ENCODE assay signal across 8 cellular contexts in the genomic region with DNA sequence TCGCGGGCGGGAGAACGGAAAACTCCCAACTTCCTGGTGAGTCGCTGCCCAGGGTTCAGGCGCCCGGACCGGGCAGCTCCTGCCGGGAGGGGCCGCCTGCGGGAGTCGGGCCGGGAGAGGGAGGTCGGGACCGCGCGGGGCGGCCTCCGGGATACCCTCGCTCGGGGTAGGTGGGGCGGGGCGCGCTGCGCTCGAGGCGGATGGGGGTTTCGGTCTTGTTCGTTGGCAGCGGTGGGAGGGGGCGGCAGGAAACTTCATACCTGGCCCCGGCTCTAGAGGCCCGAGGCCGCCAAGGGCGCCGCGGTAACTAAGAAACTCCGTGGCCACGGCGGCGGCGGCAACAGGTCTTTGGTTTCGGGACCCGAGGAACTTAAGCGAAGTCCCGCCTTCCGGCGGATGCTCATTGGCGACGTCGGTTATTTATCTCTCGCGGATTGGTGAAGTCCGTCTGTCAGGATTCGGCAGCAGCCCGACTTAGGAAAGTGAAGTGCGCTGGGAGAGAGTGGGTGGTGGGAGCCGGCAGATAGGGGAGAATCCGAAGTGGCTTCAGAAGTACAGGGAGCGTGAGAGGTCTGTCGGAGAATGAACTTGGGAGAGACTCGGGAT. TPM values are rescaled to one million over a fixed set of nuclear protein-coding genes. Genes with fewer than 3 reads are reported as not detected.
A peak's percentile ranks its signal among the peaks of the same experiment; 100 is the strongest.
DNase-seq lines count a peak whose midpoint lies in the region; ATAC-seq, FAIRE-seq and TF ChIP-seq lines count a peak whose summit lies in the region.

No MANE protein-coding gene starts in this region.

- H2AFZ ChIP-seq in H1 (ENCODE audit: low read length) = peak overlapping the region; percentile 63; the same call in 1 of the 2 replicates
- peak overlapping the region; percentile 86 for H2AFZ ChIP-seq in mesenchymal stem cell (ENCODE audit: low read depth, low read length)

- H3K4me3 ChIP-seq in H1 (ENCODE audit: extremely low read depth in 1 of 4, insufficient read depth in 2 of 4, low read depth in 3 of 4, low read length in 4 of 4) = peak overlapping the region; percentile 58 to 92 (median 75)
- peak overlapping the region; percentile 92 to 93 for H3K4me3 ChIP-seq in mesenchymal stem cell (ENCODE audit: insufficient read depth in 1 of 2, low read depth in 1 of 2, low read length in 2 of 2)

- CTCF ChIA-PET in activated CD8-positive, alpha-beta memory T cell treated with anti-CD3 and anti-CD28 coated beads, Interleukin-2, amount 10 ng/mL, durations not matched to agents 7 days and 5 days (lab: Charles Lee) = interaction anchor here (1.1 to 3.2 kb wide), 11 partner anchors 9 to 479 kb away, joined by 3 to 11 read pairs (median 6); no protein-coding TSS in a partner anchor
- CTCF ChIA-PET in H1 (lab: Charles Lee; ENCODE audit: partially characterized antibody) = interaction anchor here (1.0 to 2.7 kb wide), 10 partner anchors 8 to 74 kb away, joined by 3 to 18 read pairs (median 4); no protein-coding TSS in a partner anchor

- no peak overlapping the region for H2AK5ac ChIP-seq in H1 (ENCODE audit: low read depth, low read length)
- H2AK5ac ChIP-seq in mesenchymal stem cell (ENCODE audit: low read length, severe bottlenecking) = no peak overlapping the region

- no peaks in the 10 kb centered on the region for H3K27me3 Mint-ChIP-seq in activated CD8-positive, alpha-beta memory T cell treated with anti-CD3 and anti-CD28 coated beads, Interleukin-2, amount 10 ng/mL, durations not matched to agents 7 days and 5 days

- ATAC-seq in GM21360 (IDR thresholded peaks at IDR 0.05; ENCODE audit: unreplicated experiment) = peak; percentile 39
- ATAC-seq in activated CD8-positive, alpha-beta memory T cell treated with anti-CD3 and anti-CD28 coated beads, Interleukin-2, amount 10 ng/mL, durations not matched to agents 7 days and 5 days = peak; percentile 50

- peaks cover 3% of the 10 kb centered on the region; the same call in 1 of the 2 replicates for H3K79me1 ChIP-seq in H1 (ENCODE audit: low read depth, low read length)
- peaks cover 1% of the 10 kb centered on the region for H3K79me1 ChIP-seq in mesenchymal stem cell (replicated peaks; ENCODE audit: low read length, poor library complexity, severe bottlenecking)

- no peak overlapping the region for H3K4ac ChIP-seq in H1 (replicated peaks; ENCODE audit: insufficient read length, low read depth, low read length)
- peak overlapping the region; percentile 71 to 77 for H3K4ac ChIP-seq in mesenchymal stem cell (ENCODE audit: low read depth in 1 of 2, low read length in 2 of 2)

- peak overlapping the region; percentile 99 for H3K27ac Mint-ChIP-seq in activated CD8-positive, alpha-beta memory T cell treated with anti-CD3 and anti-CD28 coated beads, Interleukin-2, amount 10 ng/mL, durations not matched to agents 7 days and 5 days

- TF ChIP-seq CTCF in H1 (IDR thresholded peaks at IDR 0.05; ENCODE audit: control extremely low read depth in 1 of 3, insufficient read depth in 1 of 3, low read depth in 1 of 3, low read length in 3 of 3) = no peak

- POLR2A ChIA-PET in H1 (lab: Charles Lee; ENCODE audit: partially characterized antibody) = interaction anchor here (1.1 to 1.2 kb wide), 2 partner anchors 17 to 44 kb away, joined by 3 to 5 read pairs; no protein-coding TSS in a partner anchor

- peak overlapping the region; percentile 64 for H3K27ac ChIP-seq in H1 (ENCODE audit: low read depth, low read length)
- peak overlapping the region; percentile 80 for H3K27ac ChIP-seq in mesenchymal stem cell (ENCODE audit: low read length, poor library complexity, severe bottlenecking)

- H3K4me2 ChIP-seq in H1 (ENCODE audit: insufficient read depth in 1 of 2, low read depth in 2 of 2, low read length in 2 of 2) (peak overlapping the region; percentile 84 to 85), mesenchymal stem cell (ENCODE audit: low read length, poor library complexity, severe bottlenecking) (peak overlapping the region; percentile 65)

- H3K23ac ChIP-seq in H1 (ENCODE audit: insufficient read length) (no peak overlapping the region), mesenchymal stem cell (ENCODE audit: low read length in 2 of 2) (peak overlapping the region in 1 of 2 experiments; percentile 59)

- no peaks in the 10 kb centered on the region for H3K9me3 ChIP-seq in H1 (ENCODE audit: insufficient read depth in 2 of 2, low read depth in 1 of 2, low read length in 1 of 2)
- H3K9me3 ChIP-seq in mesenchymal stem cell (ENCODE audit: control insufficient read depth, low read length) = no peaks in the 10 kb centered on the region

- no peak overlapping the region for H2BK15ac ChIP-seq in H1 (ENCODE audit: low read length)
- H2BK15ac ChIP-seq in mesenchymal stem cell (ENCODE audit: low read depth, poor library complexity, severe bottlenecking) = peak overlapping the region; percentile 94

- H3K36me3 Mint-ChIP-seq in activated CD8-positive, alpha-beta memory T cell treated with anti-CD3 and anti-CD28 coated beads, Interleukin-2, amount 10 ng/mL, durations not matched to agents 7 days and 5 days = peaks cover 5% of the 10 kb centered on the region

- no peak for TF ChIP-seq EP300 in H1 (IDR thresholded peaks at IDR 0.05; ENCODE audit: borderline replicate concordance in 1 of 2, low read depth in 2 of 2, low read length in 2 of 2)

- peak overlapping the region; percentile 56 for H4K5ac ChIP-seq in H1 (ENCODE audit: insufficient read length, low read depth, low read length)

- WGBS in H1 (ENCODE audit: extremely low coverage in 1 of 2, insufficient coverage in 1 of 2, insufficient read length in 1 of 2, insufficient replicate concordance in 2 of 2, low coverage in 1 of 2, low lambda C conversion rate in 2 of 2, missing lambda C conversion rate in 1 of 2), 2 experiments = 2% methylated on average over 35 of the region's 62 CpGs; no CpG with 5 or more reads in 1 of the 2 experiments
- WGBS in mesenchymal stem cell = under 1% methylated on average over 60 of the region's 62 CpGs

- no peaks in the 10 kb centered on the region for H3K27me3 ChIP-seq in H1 (replicated peaks in 1 of 4; ENCODE audit: control insufficient read depth in 3 of 4, extremely low read depth in 1 of 4, insufficient read depth in 3 of 4, low read length in 3 of 4)
- no peaks in the 10 kb centered on the region for H3K27me3 ChIP-seq in mesenchymal stem cell (ENCODE audit: control insufficient read depth in 1 of 2, insufficient read depth in 1 of 2, low read length in 2 of 2)

- H4K91ac ChIP-seq in H1 (replicated peaks; ENCODE audit: insufficient read length, low read length) = no peak overlapping the region
- no peak overlapping the region for H4K91ac ChIP-seq in mesenchymal stem cell (ENCODE audit: low read length)

- DNase-seq in CMK (ENCODE audit: low read depth) = peak; percentile 63
- peak; percentile 90 for DNase-seq in HT-29 (ENCODE audit: low spot score)
- DNase-seq in NOMO-1 (lab: John Stamatoyannopoulos, UW; ENCODE audit: unreplicated experiment in 2 of 2) = peak; percentile 78 to 84
- peak; percentile 90 for DNase-seq in activated CD8-positive, alpha-beta memory T cell treated with anti-CD3 and anti-CD28 coated beads, Interleukin-2, amount 10 ng/mL, durations not matched to agents 7 days and 5 days
- DNase-seq in H1 (ENCODE audit: low read depth in 1 of 2, low spot score in 2 of 2) = peak; percentile 73 to 85
- DNase-seq in mesenchymal stem cell = peak; percentile 97
- DNase-seq in stimulated activated CD8-positive, alpha-beta memory T cell treated with anti-CD3 and anti-CD28 coated beads, Interleukin-12 subunit alpha, Interleukin-12 subunit beta, amount 100 ng/mL, for 1 hour (ENCODE audit: low read depth) = peak; percentile 65

- H2BK5ac ChIP-seq in H1 (ENCODE audit: low read depth, low read length) = peak overlapping the region; percentile 41; the same call in 1 of the 2 replicates
- peak overlapping the region; percentile 96 for H2BK5ac ChIP-seq in mesenchymal stem cell (ENCODE audit: low read depth, low read length, poor library complexity, severe bottlenecking)

- H2BK20ac ChIP-seq in H1 (ENCODE audit: low read length) = no peak overlapping the region

- no peak overlapping the region for H2BK120ac ChIP-seq in H1 (replicated peaks; ENCODE audit: low read depth, low read length)
- H2BK120ac ChIP-seq in mesenchymal stem cell (ENCODE audit: low read depth, low read length) = peak overlapping the region; percentile 87

- peaks cover 8% of the 10 kb centered on the region; the same call in 1 of the 2 replicates for H3K23me2 ChIP-seq in H1 (ENCODE audit: low read depth, low read length)

- H4K20me1 ChIP-seq in H1 (replicated peaks in 1 of 2; ENCODE audit: control insufficient read depth in 1 of 2, insufficient read depth in 2 of 2, low read length in 2 of 2) = no peaks in the 10 kb centered on the region

- H4K8ac ChIP-seq in H1 (ENCODE audit: extremely low read depth, insufficient read depth, low read length) (peak overlapping the region; percentile 66; the same call in 1 of the 2 replicates), mesenchymal stem cell (ENCODE audit: low read length) (peak overlapping the region; percentile 92)

- H3K14ac ChIP-seq in H1 (ENCODE audit: insufficient read length) (no peak overlapping the region), mesenchymal stem cell (ENCODE audit: low read length in 2 of 2) (no peak overlapping the region)

- peak overlapping the region; percentile 99 for H3K4me3 Mint-ChIP-seq in activated CD8-positive, alpha-beta memory T cell treated with anti-CD3 and anti-CD28 coated beads, Interleukin-2, amount 10 ng/mL, durations not matched to agents 7 days and 5 days

- no peaks in the 10 kb centered on the region for H3K36me3 ChIP-seq in H1 (ENCODE audit: control insufficient read depth in 2 of 4, insufficient read depth in 4 of 4, low read length in 3 of 4)
- no peaks in the 10 kb centered on the region for H3K36me3 ChIP-seq in mesenchymal stem cell (ENCODE audit: control insufficient read depth in 1 of 2, insufficient read depth in 2 of 2, low read depth in 1 of 2, low read length in 2 of 2)

- H3K79me2 ChIP-seq in H1 (ENCODE audit: control insufficient read depth in 1 of 2, insufficient read depth in 2 of 2, low read length in 2 of 2) = peaks cover 2 to 39% of the 10 kb centered on the region in 2 experiments; a peak in 2 of 4 replicates

- H3K9me3 Mint-ChIP-seq in activated CD8-positive, alpha-beta memory T cell treated with anti-CD3 and anti-CD28 coated beads, Interleukin-2, amount 10 ng/mL, durations not matched to agents 7 days and 5 days (ENCODE audit: low read depth) = no peaks in the 10 kb centered on the region

- H3K4me1 ChIP-seq in H1 (replicated peaks in 1 of 4; ENCODE audit: control insufficient read depth in 3 of 4, insufficient read depth in 4 of 4, low read length in 3 of 4) (peaks cover 0 to 16% (median 6%) of the 10 kb centered on the region in 4 experiments; a peak in 6 of 7 replicates), mesenchymal stem cell (ENCODE audit: control insufficient read depth, insufficient read depth, low read depth, low read length) (peaks cover 2% of the 10 kb centered on the region)

- peak overlapping the region; percentile 52 to 77 (median 63) for H3K9ac ChIP-seq in H1 (replicated peaks in 1 of 4; ENCODE audit: extremely low read depth in 1 of 4, low read depth in 3 of 4, low read length in 3 of 4)
- H3K9ac ChIP-seq in mesenchymal stem cell (ENCODE audit: low read length) = peak overlapping the region; percentile 94

- peak overlapping the region; percentile 20; the same call in 1 of the 2 replicates for H2BK12ac ChIP-seq in H1 (ENCODE audit: low read depth, low read length)
- H2BK12ac ChIP-seq in mesenchymal stem cell (ENCODE audit: low read length in 2 of 2) = no peak overlapping the region

- no peak for TF ChIP-seq RAD21 in H1 (IDR thresholded peaks at IDR 0.05 in 1 of 2, conservative IDR thresholded peaks at IDR 0.05 in 1 of 2; ENCODE audit: low read depth in 2 of 2, low read length in 2 of 2)

- no peak for FAIRE-seq in H1 (lab: Jason Lieb, UNC)

- peak in 1 of 2 experiments; percentile 50; a peak in 1 of 3 replicates for TF ChIP-seq POLR2A in H1 (IDR thresholded peaks at IDR 0.05; ENCODE audit: control extremely low read depth in 1 of 2, low read depth in 2 of 2, low read length in 2 of 2)

- peaks cover 30% of the 10 kb centered on the region for H3K4me1 Mint-ChIP-seq in activated CD8-positive, alpha-beta memory T cell treated with anti-CD3 and anti-CD28 coated beads, Interleukin-2, amount 10 ng/mL, durations not matched to agents 7 days and 5 days

- H3K56ac ChIP-seq in H1 (replicated peaks; ENCODE audit: insufficient read length, low read depth, low read length) = no peak overlapping the region

- H3K18ac ChIP-seq in H1 (ENCODE audit: extremely low read depth, low read length) (0 out of 2 replicates have a peak overlapping the region, but pooled peaks have one; percentile 27), mesenchymal stem cell (ENCODE audit: low read depth in 1 of 2, low read length in 2 of 2) (peak overlapping the region; percentile 91 to 94)

RNA-seq across cellular contexts. Expression of gene NEK7, which starts 0.5 kb away (rescaled TPM):
- total RNA-seq in HT-29 (2014; rRNA removed; shearing (Covaris generic)) = 13.7 and 14.2 TPM in 2 replicates
- total RNA-seq in activated CD8-positive, alpha-beta memory T cell treated with anti-CD3 and anti-CD28 coated beads, Interleukin-2, amount 10 ng/mL, durations not matched to agents 7 days and 5 days = 10 to 100 TPM; 71.4 to 77.4 TPM
- 7.8 and 10.0 TPM in 2 replicates for total RNA-seq in H1 (2021; fragmentation: NEBNext Ultra II Directional; extraction: Animal tissue kit (Norgen Biotek cat#: 25700))
- 3.5 and 5.1 TPM in 2 replicates for polyA plus RNA-seq in H1 (2011; rRNA removed)
- polyA plus RNA-seq in H1 (2011; cell fraction: cytosol; rRNA removed) = 4.9 TPM
- 4.8 TPM for polyA plus RNA-seq in H1 (2011; cell fraction: nucleus; rRNA removed)
- 2.9 to 3.6 TPM (median 3.3 TPM) in 4 replicates for polyA plus RNA-seq in H1 (2012, experiment 1 of 2)
- 0.33 TPM for polyA plus RNA-seq in H1 (2012, experiment 2 of 2)
- 4.0 TPM for polyA plus RNA-seq in H1 (2013, experiment 1 of 2)
- polyA plus RNA-seq in H1 (2013, experiment 2 of 2) = 3.5 TPM
- 14.2 and 15.6 TPM in 2 replicates for polyA minus RNA-seq in H1 (2011; rRNA and poly(A)+ RNA removed)
- polyA minus RNA-seq in H1 (2011; cell fraction: cytosol; rRNA and poly(A)+ RNA removed) = 13.2 TPM
- polyA minus RNA-seq in H1 (2011; cell fraction: nucleus; rRNA and poly(A)+ RNA removed) = 19.6 TPM
- 22.7 TPM for polyA plus RNA-seq in mesenchymal stem cell (2013, experiment 1 of 2)
- polyA plus RNA-seq in mesenchymal stem cell (2013, experiment 2 of 2) = 25.2 TPM

Comparison
In these comparisons a context has a peak if more than half of its experiments do, and no peak if none do; other contexts are left out.
1. Peak in every context shown above with its lines: DNase-seq, ATAC-seq, H3K4me3 ChIP-seq and H3K27ac ChIP-seq.